ENCODE assay signal across 8 cellular contexts in genomic region chr14:99899578-99900178, GRCh38.
DNase-seq lines count a peak whose midpoint lies in the region; ATAC-seq and TF ChIP-seq lines count a peak whose summit lies in the region.

No MANE protein-coding gene starts in this region.

- no peak for ATAC-seq in left colon

- H3K9ac ChIP-seq in parathyroid adenoma, result no peak overlapping the region

- H3K36me3 ChIP-seq in parathyroid adenoma (ENCODE audit: control insufficient read depth, insufficient read depth, low read length), result no peaks in the 10 kb centered on the region

- no peaks in the 10 kb centered on the region for H3K4me1 ChIP-seq in parathyroid adenoma

- H3K27me3 ChIP-seq in parathyroid adenoma (ENCODE audit: control insufficient read depth, insufficient read depth, low read length), result no peaks in the 10 kb centered on the region

- TF ChIP-seq CTCF in cardiac fibroblast (IDR thresholded peaks at IDR 0.05; ENCODE audit: low read depth, low read length) (peak; percentile 53), parathyroid adenoma (IDR thresholded peaks at IDR 0.05) (peak; percentile 59)

- DNase-seq in NCI-H1092 treated with DMSO at 0.1 percent for 48 hours (lab: John Stamatoyannopoulos, UW) (peak; percentile 4), NCI-H1092 (lab: John Stamatoyannopoulos, UW) (no peak), M059J (ENCODE audit: low read depth) (peak; percentile 7), cardiac fibroblast (ENCODE audit: low read depth in 2 of 2) (peak; percentile 57 to 59), activated T-cell treated with anti-CD3 and anti-CD28 coated beads for 4 hours (no peak), left colon (no peak)
- no peak for DNase-seq in activated T-cell treated with anti-CD3 and anti-CD28 coated beads, Interleukin-2, amount 50 U/mL, for 48 hours

- no peak overlapping the region for H3K27ac ChIP-seq in parathyroid adenoma

- no peak overlapping the region for H2AFZ ChIP-seq in parathyroid adenoma

- no peaks in the 10 kb centered on the region for H3K79me2 ChIP-seq in parathyroid adenoma

- intact Hi-C loops in left colon (cut with DNase I, micrococcal nuclease), result no loop called here

- H3K4me3 ChIP-seq in cardiac fibroblast (replicated peaks in 1 of 2; ENCODE audit: low read depth in 2 of 2, low read length in 2 of 2) (no peak overlapping the region), parathyroid adenoma (ENCODE audit: low read depth, low read length) (no peak overlapping the region)

- no peak overlapping the region for H3K4me2 ChIP-seq in parathyroid adenoma (ENCODE audit: low read length)

- H3K9me3 ChIP-seq in parathyroid adenoma (ENCODE audit: control insufficient read depth, low read length), result no peaks in the 10 kb centered on the region

Comparison
In these comparisons a context has a peak if more than half of its experiments do, and no peak if none do; other contexts are left out.
1. DNase-seq: peak in NCI-H1092 treated with DMSO at 0.1 percent for 48 hours (single experiment), M059J (single experiment) and cardiac fibroblast (2 of 2); none in NCI-H1092 (single experiment), activated T-cell treated with anti-CD3 and anti-CD28 coated beads, Interleukin-2, amount 50 U/mL, for 48 hours (0 of 2), activated T-cell treated with anti-CD3 and anti-CD28 coated beads for 4 hours (single experiment) and left colon (0 of 2).